ENCODE assay signal across 9 cellular contexts in genomic region chr1:85494957-85495266, GRCh38. TPM values are rescaled to one million over a fixed set of nuclear protein-coding genes. Genes with fewer than 3 reads are reported as not detected.
DNase-seq lines count a peak whose midpoint lies in the region; ATAC-seq and TF ChIP-seq lines count a peak whose summit lies in the region.
"Had no signal": no experiment of that assay in that cellular context is flagged by ENCODE, and none has a peak within 500 bp of the region (broad histone marks: within the 10 kb centered on the region; RNA-seq: fewer than 3 reads in every experiment).

No MANE protein-coding gene starts in this region.

- no peaks in the 10 kb centered on the region for H3K36me3 ChIP-seq in DND-41 (ENCODE audit: insufficient read depth, low read length)
- no peaks in the 10 kb centered on the region for H3K36me3 ChIP-seq in endodermal cell (ENCODE audit: control insufficient read depth, insufficient read depth, low read length)
- H3K36me3 ChIP-seq in neuronal stem cell (replicated peaks in 1 of 2; ENCODE audit: control insufficient read depth in 2 of 2, insufficient read depth in 2 of 2, low read length in 2 of 2) = no peaks in the 10 kb centered on the region
- H3K36me3 ChIP-seq: tibial nerve had no signal

- H4K91ac ChIP-seq in neuronal stem cell (ENCODE audit: low read depth, low read length, poor library complexity) = no peak overlapping the region

- TF ChIP-seq CTCF in DND-41 (IDR thresholded peaks at IDR 0.05; ENCODE audit: borderline replicate concordance, extremely low read depth, low read length, poor library complexity, severe bottlenecking) = peak; percentile 14
- peak; percentile 59 for TF ChIP-seq CTCF in endodermal cell (conservative IDR thresholded peaks at IDR 0.05)

- no peak overlapping the region for H3K27ac Mint-ChIP-seq in endodermal cell

- H3K23ac ChIP-seq in neuronal stem cell (ENCODE audit: low read depth, low read length, poor library complexity) = no peak overlapping the region

- H3K36me3 Mint-ChIP-seq in endodermal cell (ENCODE audit: low read depth) = no peaks in the 10 kb centered on the region

- H3K9ac ChIP-seq in DND-41 (ENCODE audit: low read depth, low read length) = no peak overlapping the region
- no peak overlapping the region for H3K9ac ChIP-seq in endodermal cell (ENCODE audit: extremely low read depth, low read length, poor library complexity, severe bottlenecking)
- H3K9ac ChIP-seq in neuronal stem cell (ENCODE audit: low read depth, low read length, poor library complexity) = no peak overlapping the region

- H2AFZ ChIP-seq in DND-41 (ENCODE audit: low read depth, low read length) (no peak overlapping the region), neuronal stem cell (ENCODE audit: low read length) (peak overlapping the region; percentile 13)

- H3K4me3 Mint-ChIP-seq in endodermal cell = no peak overlapping the region

- H2BK5ac ChIP-seq in neuronal stem cell (ENCODE audit: low read length) = no peak overlapping the region

- H2BK120ac ChIP-seq in neuronal stem cell (ENCODE audit: low read depth, low read length) = no peak overlapping the region

- no peaks in the 10 kb centered on the region for H3K27me3 Mint-ChIP-seq in endodermal cell (ENCODE audit: insufficient read depth)

- no peaks in the 10 kb centered on the region for H3K79me2 ChIP-seq in DND-41 (ENCODE audit: insufficient read depth, low read length)

- no peak overlapping the region for H3K27ac ChIP-seq in DND-41 (ENCODE audit: low read length)
- H3K27ac ChIP-seq in endodermal cell (ENCODE audit: low read depth, low read length) = no peak overlapping the region
- no peak overlapping the region for H3K27ac ChIP-seq in neuronal stem cell (replicated peaks; ENCODE audit: low read length)
- H3K27ac ChIP-seq: tibial nerve had no signal

- H3K4me2 ChIP-seq in DND-41 (ENCODE audit: insufficient read depth, low read length) (no peak overlapping the region), neuronal stem cell (ENCODE audit: insufficient read depth, low read length, poor library complexity, severe bottlenecking) (no peak overlapping the region)

- H3K79me1 ChIP-seq in neuronal stem cell (ENCODE audit: low read depth, low read length) = no peaks in the 10 kb centered on the region

- H3K4ac ChIP-seq in neuronal stem cell (ENCODE audit: low read length) = no peak overlapping the region

- no peaks in the 10 kb centered on the region for H4K20me1 ChIP-seq in DND-41 (ENCODE audit: insufficient read depth, low read length)

- no peak overlapping the region for H3K18ac ChIP-seq in neuronal stem cell (ENCODE audit: low read length)

- H2BK15ac ChIP-seq in neuronal stem cell (ENCODE audit: low read length) = no peak overlapping the region

- H2BK12ac ChIP-seq in neuronal stem cell (ENCODE audit: low read length) = no peak overlapping the region

- DNase-seq in DND-41 = no peak
- peak; percentile 14 for DNase-seq in NCI-H146 (lab: John Stamatoyannopoulos, UW)
- peak; percentile 63 for DNase-seq in endodermal cell
- DNase-seq in neuronal stem cell (ENCODE audit: low spot score) = no peak
- no peak for DNase-seq in NCI-H345 treated with DMSO at 0.1 percent for 48 hours (lab: John Stamatoyannopoulos, UW; ENCODE audit: unreplicated experiment)
- DNase-seq in 8988T = no peak

- no peaks in the 10 kb centered on the region for H3K9me3 Mint-ChIP-seq in endodermal cell

- no peak overlapping the region for H2AK5ac ChIP-seq in neuronal stem cell (ENCODE audit: low read depth, low read length)

- H3K14ac ChIP-seq in neuronal stem cell (ENCODE audit: low read length) = no peak overlapping the region

- H3K27me3 ChIP-seq in DND-41 (ENCODE audit: insufficient read depth, low read length, poor library complexity) (no peaks in the 10 kb centered on the region), endodermal cell (ENCODE audit: control insufficient read depth, insufficient read depth, low read length, poor library complexity, severe bottlenecking) (no peaks in the 10 kb centered on the region), neuronal stem cell (ENCODE audit: control insufficient read depth in 3 of 3, insufficient read depth in 3 of 3, low read depth in 1 of 3, low read length in 3 of 3) (no peaks in the 10 kb centered on the region)
- H3K27me3 ChIP-seq: tibial nerve had no signal

- H3K9me3 ChIP-seq in DND-41 (ENCODE audit: insufficient read depth, low read length, severe bottlenecking) (no peaks in the 10 kb centered on the region), endodermal cell (ENCODE audit: control insufficient read depth, low read length) (no peaks in the 10 kb centered on the region), neuronal stem cell (replicated peaks in 1 of 2; ENCODE audit: control insufficient read depth in 2 of 2, insufficient read depth in 1 of 2, low read depth in 1 of 2, low read length in 2 of 2) (no peaks in the 10 kb centered on the region)
- H3K9me3 ChIP-seq: tibial nerve had no signal

- peaks cover 4% of the 10 kb centered on the region for H3K4me1 Mint-ChIP-seq in endodermal cell

- H4K8ac ChIP-seq in neuronal stem cell (ENCODE audit: low read depth, low read length) = no peak overlapping the region

- ATAC-seq in DND-41 (ENCODE audit: insufficient read depth, low read depth) (no peak), GM18873 (IDR thresholded peaks at IDR 0.05; ENCODE audit: low FRiP score, unreplicated experiment) (no peak), HG03342 (IDR thresholded peaks at IDR 0.05; ENCODE audit: unreplicated experiment) (no peak)

- H3K4me3 ChIP-seq in DND-41 (ENCODE audit: low read depth in 1 of 2, low read length in 2 of 2) (no peak overlapping the region), endodermal cell (ENCODE audit: low read length) (no peak overlapping the region), neuronal stem cell (ENCODE audit: low read length in 2 of 2) (no peak overlapping the region)
- H3K4me3 ChIP-seq: tibial nerve had no signal

- H3K4me1 ChIP-seq in DND-41 (ENCODE audit: insufficient read depth, low read length) = no peaks in the 10 kb centered on the region
- H3K4me1 ChIP-seq in endodermal cell (ENCODE audit: control insufficient read depth, insufficient read depth, low read length) = no peaks in the 10 kb centered on the region
- peaks cover 0 to 6% of the 10 kb centered on the region in 2 donors for H3K4me1 ChIP-seq in neuronal stem cell (ENCODE audit: control insufficient read depth in 2 of 2, insufficient read depth in 1 of 2, low read depth in 1 of 2, low read length in 2 of 2)
- H3K4me1 ChIP-seq: tibial nerve had no signal

- WGBS in endodermal cell (ENCODE audit: insufficient coverage in 1 of 2, insufficient read length in 1 of 2), 2 experiments = 83 to 88% methylated on average over 1 to 2 of the region's 2 CpGs
- WGBS in neuronal stem cell (ENCODE audit: extremely low coverage in 2 of 2, insufficient read length in 2 of 2, insufficient replicate concordance in 1 of 2), 2 donors = no CpG with 5 or more reads among the region's 2 CpGs

RNA-seq across cellular contexts. Expression of gene DDAH1, which starts 30.0 kb away (rescaled TPM):
- 10 to 100 TPM; 16.3 to 22.8 TPM for total RNA-seq in endodermal cell
- 20.5 TPM for polyA plus RNA-seq in endodermal cell (2013, experiment 1 of 2)
- 20.8 TPM for polyA plus RNA-seq in endodermal cell (2013, experiment 2 of 2)
- polyA plus RNA-seq in neuronal stem cell (2013, experiment 1 of 2) = 20.8 TPM
- 21.4 TPM for polyA plus RNA-seq in neuronal stem cell (2013, experiment 2 of 2)

Comparison
In these comparisons a context has a peak if more than half of its experiments do, and no peak if none do; other contexts are left out.
1. DNase-seq: peak in NCI-H146 (single experiment) and endodermal cell (single experiment); none in DND-41 (single experiment), neuronal stem cell (single experiment), NCI-H345 treated with DMSO at 0.1 percent for 48 hours (single experiment) and 8988T (single experiment).